8 cellular contexts compared by ENCODE assay signal in genomic region chr17:45235071-45236001, GRCh38. TPM values are rescaled to one million over a fixed set of nuclear protein-coding genes. Genes with fewer than 3 reads are reported as not detected.
DNase-seq lines count a peak whose midpoint lies in the region; ATAC-seq, FAIRE-seq and TF ChIP-seq lines count a peak whose summit lies in the region.

No MANE protein-coding gene starts in this region.

- TF ChIP-seq POLR2A in gastrocnemius medialis (IDR thresholded peaks at IDR 0.05), result no peak

- H3K27me3 Mint-ChIP-seq in T-helper 17 cell, result no peaks in the 10 kb centered on the region

- H3K4me3 ChIP-seq in MG63 (no peak overlapping the region), gastrocnemius medialis (no peak overlapping the region)

- H3K4me3 Mint-ChIP-seq in T-helper 17 cell, result peak overlapping the region; percentile 41

- H3K9me3 ChIP-seq in MG63, result no peaks in the 10 kb centered on the region
- no peaks in the 10 kb centered on the region for H3K9me3 ChIP-seq in T-helper 17 cell (ENCODE audit: control insufficient read depth, low read length, poor library complexity, severe bottlenecking)
- no peaks in the 10 kb centered on the region for H3K9me3 ChIP-seq in gastrocnemius medialis

- no peaks in the 10 kb centered on the region for H3K27me3 ChIP-seq in MG63
- H3K27me3 ChIP-seq in gastrocnemius medialis, result no peaks in the 10 kb centered on the region

- peaks cover 12% of the 10 kb centered on the region for H3K36me3 Mint-ChIP-seq in T-helper 17 cell (ENCODE audit: low read depth)

- H3K4me1 ChIP-seq in gastrocnemius medialis, result peaks cover 4 to 6% of the 10 kb centered on the region in 2 donors

- H3K4me1 Mint-ChIP-seq in T-helper 17 cell, result peaks cover 56% of the 10 kb centered on the region

- DNase-seq in G401 (ENCODE audit: low spot score), result peak; percentile 54
- DNase-seq in MG63, result peak; percentile 56
- DNase-seq in T-helper 17 cell, result peak; percentile 64 to 73 (median 67)
- peak; percentile 71 for DNase-seq in amniotic epithelial cell (ENCODE audit: low read depth)
- DNase-seq in hepatic stellate cell (ENCODE audit: low spot score), result peak; percentile 80
- DNase-seq in gastrocnemius medialis, result peak; percentile 49 to 65
- no peak for DNase-seq in frontal cortex (ENCODE audit: low spot score in 2 of 2)

- in situ Hi-C loops in G401 (cut with HindIII; ENCODE audit: low sequenced_read_pairs), result no loop called here
- in situ Hi-C loops in gastrocnemius medialis (cut with MboI; ENCODE audit: low sequenced_read_pairs in 4 of 4), result no loop called here

- FAIRE-seq in frontal cortex (lab: Jason Lieb, UNC), result no peak

- H3K36me3 ChIP-seq in MG63, result no peaks in the 10 kb centered on the region
- H3K36me3 ChIP-seq in gastrocnemius medialis, result no peaks in the 10 kb centered on the region

- peak; percentile 72 for ATAC-seq in T-helper 17 cell
- ATAC-seq in gastrocnemius medialis, result peak; percentile 68 to 69
- no peak for ATAC-seq in GM21367 (IDR thresholded peaks at IDR 0.05; ENCODE audit: unreplicated experiment)

- intact Hi-C loops in gastrocnemius medialis (cut with DNase I; ENCODE audit: low total_unique reads), result loop anchor here (1.0 kb wide), 1 partner anchor 16 kb away; no protein-coding TSS in a partner anchor

- peak overlapping the region; percentile 100 for H3K27ac Mint-ChIP-seq in T-helper 17 cell

- TF ChIP-seq CTCF in gastrocnemius medialis (IDR thresholded peaks at IDR 0.05 in 4 of 5, conservative IDR thresholded peaks at IDR 0.05 in 1 of 5), result peak; percentile 53 to 85 (median 78)

- H3K27ac ChIP-seq in gastrocnemius medialis, result no peak overlapping the region

RNA-seq across cellular contexts. Expression of gene FMNL1, which starts 13.7 kb away (rescaled TPM):
- total RNA-seq in G401 (2014; rRNA removed; shearing (Covaris generic)), result 6.1 and 17.9 TPM in 2 replicates
- total RNA-seq in MG63 (2014; rRNA removed; shearing (Covaris generic); ENCODE audit: low replicate concordance), result 4.3 and 9.0 TPM in 2 replicates
- 100 to 1,000 TPM; 509 to 550 TPM for total RNA-seq in T-helper 17 cell
- 1 to 10 TPM in 3 of 4 donors, under 1 TPM in 1; 0.22 to 5.2 (median 3.0) TPM for total RNA-seq in gastrocnemius medialis
- 4.1 TPM for total RNA-seq in frontal cortex

RNA-seq across cellular contexts. Expression of gene SPATA32, which starts 26.6 kb away (rescaled TPM):
- not detected in 2 replicates for total RNA-seq in G401 (2014; rRNA removed; shearing (Covaris generic))
- not detected in 2 replicates for total RNA-seq in MG63 (2014; rRNA removed; shearing (Covaris generic); ENCODE audit: low replicate concordance)
- total RNA-seq in T-helper 17 cell, result under 1 TPM in 1 of 2 donors, not detected in 1; 0.17 TPM
- total RNA-seq in gastrocnemius medialis, result not detected
- total RNA-seq in frontal cortex, result not detected

Comparison
In these comparisons a context has a peak if more than half of its experiments do, and no peak if none do; other contexts are left out.
1. DNase-seq: peak in G401 (single experiment), MG63 (single experiment), T-helper 17 cell (3 of 3), amniotic epithelial cell (single experiment), hepatic stellate cell (single experiment) and gastrocnemius medialis (2 of 2); none in frontal cortex (0 of 2).
2. RNA of gene FMNL1, which starts 13.7 kb away (total RNA-seq): 509 to 550 TPM in T-helper 17 cell; 6.1 to 17.9 TPM in G401, 4.3 to 9.0 TPM in MG63, 0.22 to 5.2 TPM in gastrocnemius medialis and 4.1 TPM in frontal cortex (single experiment); every median in the first group is over 10 times any median in the second.